In genomic region chr9:127112056-127112455, GRCh38 we compare ENCODE assay signal across 1 cellular context.
TF ChIP-seq lines count a peak whose summit lies in the region.

No MANE protein-coding gene starts in this region.

TF ChIP-seq in HEK293, 187 proteins besides CTCF, POLR2A, EP300 and RAD21 (continued from another document and continues in another):
- TF ChIP-seq ZBTB10 (tag by site-specific recombination; IDR thresholded peaks at IDR 0.05) (no peak), ZNF114 (tag by site-specific recombination; IDR thresholded peaks at IDR 0.05) (no peak), ZNF677 (tag by site-specific recombination; IDR thresholded peaks at IDR 0.05) (no peak), GLIS1 (tag by site-specific recombination; IDR thresholded peaks at IDR 0.05) (no peak), ZNF664 (tag by site-specific recombination; IDR thresholded peaks at IDR 0.05) (no peak), ZNF529 (tag by site-specific recombination; IDR thresholded peaks at IDR 0.05; ENCODE audit: insufficient replicate concordance) (no peak), ZNF629 (tag by site-specific recombination; IDR thresholded peaks at IDR 0.05) (no peak), TRIM28 (IDR thresholded peaks at IDR 0.05; ENCODE audit: borderline replicate concordance, low read length) (no peak), ZNF830 (tag by site-specific recombination; IDR thresholded peaks at IDR 0.05; ENCODE audit: low read depth) (no peak), ZBTB8A (tag by site-specific recombination; IDR thresholded peaks at IDR 0.05) (no peak), ZNF16 (tag by site-specific recombination; IDR thresholded peaks at IDR 0.05; ENCODE audit: low read depth) (no peak), ZNF140 (tag by site-specific recombination; IDR thresholded peaks at IDR 0.05) (no peak), ZNF416 (tag by site-specific recombination; IDR thresholded peaks at IDR 0.05) (no peak), OVOL3 (tag by site-specific recombination; IDR thresholded peaks at IDR 0.05) (no peak), AEBP2 (tag by site-specific recombination; IDR thresholded peaks at IDR 0.05; ENCODE audit: borderline replicate concordance) (no peak), SP2 (tag by site-specific recombination; IDR thresholded peaks at IDR 0.05) (no peak), ZNF701 (tag by site-specific recombination; IDR thresholded peaks at IDR 0.05) (no peak), ZNF501 (tag by site-specific recombination; IDR thresholded peaks at IDR 0.05) (no peak), ZNF560 (tag by site-specific recombination; IDR thresholded peaks at IDR 0.05; ENCODE audit: borderline replicate concordance) (no peak), ZNF660 (tag by site-specific recombination; IDR thresholded peaks at IDR 0.05) (no peak), SALL2 (tag by site-specific recombination; IDR thresholded peaks at IDR 0.05; ENCODE audit: borderline replicate concordance) (no peak), ZNF175 (tag by site-specific recombination; IDR thresholded peaks at IDR 0.05) (no peak), MZF1 (tag by site-specific recombination; IDR thresholded peaks at IDR 0.05; ENCODE audit: borderline replicate concordance) (no peak), ZNF776 (tag by site-specific recombination; IDR thresholded peaks at IDR 0.05; ENCODE audit: borderline replicate concordance) (no peak), ZNF473 (tag by site-specific recombination; IDR thresholded peaks at IDR 0.05) (no peak), ZNF132 (tag by site-specific recombination; IDR thresholded peaks at IDR 0.05; ENCODE audit: borderline replicate concordance) (no peak), PRDM10 (tag by site-specific recombination; IDR thresholded peaks at IDR 0.05) (peak; percentile 42; the same call in 1 of the 2 replicates), ZNF558 (tag by site-specific recombination; IDR thresholded peaks at IDR 0.05) (no peak), ZNF366 (tag by site-specific recombination; conservative IDR thresholded peaks at IDR 0.05) (no peak), ZFP37 (tag by site-specific recombination; IDR thresholded peaks at IDR 0.05) (no peak), KLF9 (tag by site-specific recombination; IDR thresholded peaks at IDR 0.05; ENCODE audit: low read depth) (peak; percentile 68), ZBTB1 (tag by site-specific recombination; IDR thresholded peaks at IDR 0.05) (no peak), ZNF707 (tag by site-specific recombination; IDR thresholded peaks at IDR 0.05) (no peak), MEIS1 (CRISPR knock-in tag; IDR thresholded peaks at IDR 0.05; ENCODE audit: borderline replicate concordance) (no peak), ZFHX2 (tag by site-specific recombination; conservative IDR thresholded peaks at IDR 0.05) (peak; percentile 64), ZNF843 (tag by site-specific recombination; IDR thresholded peaks at IDR 0.05) (no peak), EGR2 (tag by site-specific recombination; IDR thresholded peaks at IDR 0.05; ENCODE audit: low read depth) (peak; percentile 60), INSM2 (tag by site-specific recombination; IDR thresholded peaks at IDR 0.05) (no peak), SETDB1 (IDR thresholded peaks at IDR 0.05; ENCODE audit: insufficient read length, low read length) (no peak), ZNF211 (tag by site-specific recombination; IDR thresholded peaks at IDR 0.05; ENCODE audit: low read depth) (no peak), ZNF155 (tag by site-specific recombination; IDR thresholded peaks at IDR 0.05) (no peak), KLF10 (tag by site-specific recombination; IDR thresholded peaks at IDR 0.05) (peak; percentile 46; the same call in 1 of the 2 replicates), ZEB2 (tag by site-specific recombination; IDR thresholded peaks at IDR 0.05) (no peak), ZNF777 (tag by site-specific recombination; IDR thresholded peaks at IDR 0.05; ENCODE audit: borderline replicate concordance) (no peak), ZNF514 (tag by site-specific recombination; IDR thresholded peaks at IDR 0.05) (no peak), ZIC2 (tag by site-specific recombination; IDR thresholded peaks at IDR 0.05) (peak; percentile 71), GFI1B (tag by site-specific recombination; IDR thresholded peaks at IDR 0.05) (no peak), ZBTB20 (tag by site-specific recombination; IDR thresholded peaks at IDR 0.05) (no peak)
- TF ChIP-seq, protein P1, sequence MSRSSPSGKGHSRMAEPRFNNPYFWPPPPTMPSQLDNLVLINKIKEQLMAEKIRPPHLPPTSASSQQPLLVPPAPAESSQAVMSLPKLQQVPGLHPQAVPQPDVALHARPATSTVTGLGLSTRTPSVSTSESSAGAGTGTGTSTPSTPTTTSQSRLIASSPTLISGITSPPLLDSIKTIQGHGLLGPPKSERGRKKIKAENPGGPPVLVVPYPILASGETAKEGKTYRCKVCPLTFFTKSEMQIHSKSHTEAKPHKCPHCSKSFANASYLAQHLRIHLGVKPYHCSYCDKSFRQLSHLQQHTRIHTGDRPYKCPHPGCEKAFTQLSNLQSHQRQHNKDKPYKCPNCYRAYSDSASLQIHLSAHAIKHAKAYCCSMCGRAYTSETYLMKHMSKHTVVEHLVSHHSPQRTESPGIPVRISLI (tag by site-specific recombination; IDR thresholded peaks at IDR 0.05), result no peak
- TF ChIP-seq, protein P2, sequence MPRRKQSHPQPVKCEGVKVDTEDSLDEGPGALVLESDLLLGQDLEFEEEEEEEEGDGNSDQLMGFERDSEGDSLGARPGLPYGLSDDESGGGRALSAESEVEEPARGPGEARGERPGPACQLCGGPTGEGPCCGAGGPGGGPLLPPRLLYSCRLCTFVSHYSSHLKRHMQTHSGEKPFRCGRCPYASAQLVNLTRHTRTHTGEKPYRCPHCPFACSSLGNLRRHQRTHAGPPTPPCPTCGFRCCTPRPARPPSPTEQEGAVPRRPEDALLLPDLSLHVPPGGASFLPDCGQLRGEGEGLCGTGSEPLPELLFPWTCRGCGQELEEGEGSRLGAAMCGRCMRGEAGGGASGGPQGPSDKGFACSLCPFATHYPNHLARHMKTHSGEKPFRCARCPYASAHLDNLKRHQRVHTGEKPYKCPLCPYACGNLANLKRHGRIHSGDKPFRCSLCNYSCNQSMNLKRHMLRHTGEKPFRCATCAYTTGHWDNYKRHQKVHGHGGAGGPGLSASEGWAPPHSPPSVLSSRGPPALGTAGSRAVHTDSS (tag by site-specific recombination; IDR thresholded peaks at IDR 0.05), result no peak
- TF ChIP-seq, protein P3, sequence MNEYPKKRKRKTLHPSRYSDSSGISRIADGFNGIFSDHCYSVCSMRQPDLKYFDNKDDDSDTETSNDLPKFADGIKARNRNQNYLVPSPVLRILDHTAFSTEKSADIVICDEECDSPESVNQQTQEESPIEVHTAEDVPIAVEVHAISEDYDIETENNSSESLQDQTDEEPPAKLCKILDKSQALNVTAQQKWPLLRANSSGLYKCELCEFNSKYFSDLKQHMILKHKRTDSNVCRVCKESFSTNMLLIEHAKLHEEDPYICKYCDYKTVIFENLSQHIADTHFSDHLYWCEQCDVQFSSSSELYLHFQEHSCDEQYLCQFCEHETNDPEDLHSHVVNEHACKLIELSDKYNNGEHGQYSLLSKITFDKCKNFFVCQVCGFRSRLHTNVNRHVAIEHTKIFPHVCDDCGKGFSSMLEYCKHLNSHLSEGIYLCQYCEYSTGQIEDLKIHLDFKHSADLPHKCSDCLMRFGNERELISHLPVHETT (tag by site-specific recombination; IDR thresholded peaks at IDR 0.05), result no peak
- TF ChIP-seq, protein P4, sequence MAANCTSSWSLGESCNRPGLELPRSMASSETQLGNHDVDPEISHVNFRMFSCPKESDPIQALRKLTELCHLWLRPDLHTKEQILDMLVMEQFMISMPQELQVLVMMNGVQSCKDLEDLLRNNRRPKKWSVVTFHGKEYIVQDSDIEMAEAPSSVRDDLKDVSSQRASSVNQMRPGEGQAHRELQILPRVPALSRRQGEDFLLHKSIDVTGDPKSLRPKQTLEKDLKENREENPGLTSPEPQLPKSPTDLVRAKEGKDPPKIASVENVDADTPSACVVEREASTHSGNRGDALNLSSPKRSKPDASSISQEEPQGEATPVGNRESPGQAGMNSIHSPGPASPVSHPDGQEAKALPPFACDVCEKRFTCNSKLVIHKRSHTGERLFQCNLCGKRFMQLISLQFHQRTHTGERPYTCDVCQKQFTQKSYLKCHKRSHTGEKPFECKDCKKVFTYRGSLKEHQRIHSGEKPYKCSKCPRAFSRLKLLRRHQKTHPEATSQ (tag by site-specific recombination; IDR thresholded peaks at IDR 0.05), result no peak
- TF ChIP-seq, protein P5, sequence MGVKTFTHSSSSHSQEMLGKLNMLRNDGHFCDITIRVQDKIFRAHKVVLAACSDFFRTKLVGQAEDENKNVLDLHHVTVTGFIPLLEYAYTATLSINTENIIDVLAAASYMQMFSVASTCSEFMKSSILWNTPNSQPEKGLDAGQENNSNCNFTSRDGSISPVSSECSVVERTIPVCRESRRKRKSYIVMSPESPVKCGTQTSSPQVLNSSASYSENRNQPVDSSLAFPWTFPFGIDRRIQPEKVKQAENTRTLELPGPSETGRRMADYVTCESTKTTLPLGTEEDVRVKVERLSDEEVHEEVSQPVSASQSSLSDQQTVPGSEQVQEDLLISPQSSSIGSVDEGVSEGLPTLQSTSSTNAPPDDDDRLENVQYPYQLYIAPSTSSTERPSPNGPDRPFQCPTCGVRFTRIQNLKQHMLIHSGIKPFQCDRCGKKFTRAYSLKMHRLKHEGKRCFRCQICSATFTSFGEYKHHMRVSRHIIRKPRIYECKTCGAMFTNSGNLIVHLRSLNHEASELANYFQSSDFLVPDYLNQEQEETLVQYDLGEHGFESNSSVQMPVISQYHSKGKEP (tag by site-specific recombination; IDR thresholded peaks at IDR 0.05), result no peak
